1 cellular context compared by ENCODE assay signal in the genomic region with DNA sequence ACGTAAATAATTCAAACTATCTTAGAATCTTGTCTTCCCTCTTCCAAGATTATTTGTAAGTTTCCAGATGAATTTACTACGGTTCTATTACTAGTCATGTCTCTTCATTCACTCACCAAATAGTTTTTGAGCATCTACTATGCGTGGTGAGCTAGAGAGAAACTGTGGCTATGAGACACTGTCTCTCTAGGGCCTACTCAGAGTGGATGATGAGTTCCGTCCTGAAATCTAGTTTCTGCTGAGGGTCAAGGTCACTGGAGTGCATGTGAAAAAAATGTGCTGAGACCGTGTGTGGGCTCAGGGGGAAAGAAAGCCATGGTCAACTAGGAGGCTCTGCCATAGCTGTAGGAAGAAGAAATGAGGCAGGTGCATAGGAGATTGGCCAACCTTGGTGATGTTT.
TF ChIP-seq lines count a peak whose summit lies in the region.

No MANE protein-coding gene starts in this region.

TF ChIP-seq in GM23338, 12 proteins besides CTCF, POLR2A, EP300 and RAD21 (continued from another document):
- TF ChIP-seq, protein P1, sequence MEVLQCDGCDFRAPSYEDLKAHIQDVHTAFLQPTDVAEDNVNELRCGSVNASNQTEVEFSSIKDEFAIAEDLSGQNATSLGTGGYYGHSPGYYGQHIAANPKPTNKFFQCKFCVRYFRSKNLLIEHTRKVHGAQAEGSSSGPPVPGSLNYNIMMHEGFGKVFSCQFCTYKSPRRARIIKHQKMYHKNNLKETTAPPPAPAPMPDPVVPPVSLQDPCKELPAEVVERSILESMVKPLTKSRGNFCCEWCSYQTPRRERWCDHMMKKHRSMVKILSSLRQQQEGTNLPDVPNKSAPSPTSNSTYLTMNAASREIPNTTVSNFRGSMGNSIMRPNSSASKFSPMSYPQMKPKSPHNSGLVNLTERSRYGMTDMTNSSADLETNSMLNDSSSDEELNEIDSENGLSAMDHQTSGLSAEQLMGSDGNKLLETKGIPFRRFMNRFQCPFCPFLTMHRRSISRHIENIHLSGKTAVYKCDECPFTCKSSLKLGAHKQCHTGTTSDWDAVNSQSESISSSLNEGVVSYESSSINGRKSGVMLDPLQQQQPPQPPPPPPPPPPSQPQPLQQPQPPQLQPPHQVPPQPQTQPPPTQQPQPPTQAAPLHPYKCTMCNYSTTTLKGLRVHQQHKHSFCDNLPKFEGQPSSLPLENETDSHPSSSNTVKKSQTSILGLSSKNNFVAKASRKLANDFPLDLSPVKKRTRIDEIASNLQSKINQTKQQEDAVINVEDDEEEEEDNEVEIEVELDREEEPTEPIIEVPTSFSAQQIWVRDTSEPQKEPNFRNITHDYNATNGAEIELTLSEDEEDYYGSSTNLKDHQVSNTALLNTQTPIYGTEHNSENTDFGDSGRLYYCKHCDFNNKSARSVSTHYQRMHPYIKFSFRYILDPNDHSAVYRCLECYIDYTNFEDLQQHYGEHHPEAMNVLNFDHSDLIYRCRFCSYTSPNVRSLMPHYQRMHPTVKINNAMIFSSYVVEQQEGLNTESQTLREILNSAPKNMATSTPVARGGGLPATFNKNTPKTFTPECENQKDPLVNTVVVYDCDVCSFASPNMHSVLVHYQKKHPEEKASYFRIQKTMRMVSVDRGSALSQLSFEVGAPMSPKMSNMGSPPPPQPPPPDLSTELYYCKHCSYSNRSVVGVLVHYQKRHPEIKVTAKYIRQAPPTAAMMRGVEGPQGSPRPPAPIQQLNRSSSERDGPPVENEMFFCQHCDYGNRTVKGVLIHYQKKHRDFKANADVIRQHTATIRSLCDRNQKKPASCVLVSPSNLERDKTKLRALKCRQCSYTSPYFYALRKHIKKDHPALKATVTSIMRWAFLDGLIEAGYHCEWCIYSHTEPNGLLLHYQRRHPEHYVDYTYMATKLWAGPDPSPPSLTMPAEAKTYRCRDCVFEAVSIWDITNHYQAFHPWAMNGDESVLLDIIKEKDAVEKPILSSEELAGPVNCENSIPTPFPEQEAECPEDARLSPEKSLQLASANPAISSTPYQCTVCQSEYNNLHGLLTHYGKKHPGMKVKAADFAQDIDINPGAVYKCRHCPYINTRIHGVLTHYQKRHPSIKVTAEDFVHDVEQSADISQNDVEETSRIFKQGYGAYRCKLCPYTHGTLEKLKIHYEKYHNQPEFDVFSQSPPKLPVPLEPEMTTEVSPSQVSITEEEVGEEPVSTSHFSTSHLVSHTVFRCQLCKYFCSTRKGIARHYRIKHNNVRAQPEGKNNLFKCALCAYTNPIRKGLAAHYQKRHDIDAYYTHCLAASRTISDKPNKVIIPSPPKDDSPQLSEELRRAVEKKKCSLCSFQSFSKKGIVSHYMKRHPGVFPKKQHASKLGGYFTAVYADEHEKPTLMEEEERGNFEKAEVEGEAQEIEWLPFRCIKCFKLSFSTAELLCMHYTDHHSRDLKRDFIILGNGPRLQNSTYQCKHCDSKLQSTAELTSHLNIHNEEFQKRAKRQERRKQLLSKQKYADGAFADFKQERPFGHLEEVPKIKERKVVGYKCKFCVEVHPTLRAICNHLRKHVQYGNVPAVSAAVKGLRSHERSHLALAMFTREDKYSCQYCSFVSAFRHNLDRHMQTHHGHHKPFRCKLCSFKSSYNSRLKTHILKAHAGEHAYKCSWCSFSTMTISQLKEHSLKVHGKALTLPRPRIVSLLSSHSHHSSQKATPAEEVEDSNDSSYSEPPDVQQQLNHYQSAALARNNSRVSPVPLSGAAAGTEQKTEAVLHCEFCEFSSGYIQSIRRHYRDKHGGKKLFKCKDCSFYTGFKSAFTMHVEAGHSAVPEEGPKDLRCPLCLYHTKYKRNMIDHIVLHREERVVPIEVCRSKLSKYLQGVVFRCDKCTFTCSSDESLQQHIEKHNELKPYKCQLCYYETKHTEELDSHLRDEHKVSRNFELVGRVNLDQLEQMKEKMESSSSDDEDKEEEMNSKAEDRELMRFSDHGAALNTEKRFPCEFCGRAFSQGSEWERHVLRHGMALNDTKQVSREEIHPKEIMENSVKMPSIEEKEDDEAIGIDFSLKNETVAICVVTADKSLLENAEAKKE (CRISPR knock-in tag; IDR thresholded peaks at IDR 0.05): no peak
- TF ChIP-seq JUNB (IDR thresholded peaks at IDR 0.05; ENCODE audit: unreplicated experiment) (no peak), EZH2 (IDR thresholded peaks at IDR 0.05; ENCODE audit: low read depth, unreplicated experiment) (no peak), ZNF114 (CRISPR knock-in tag; IDR thresholded peaks at IDR 0.05) (no peak), NANOG (IDR thresholded peaks at IDR 0.05; ENCODE audit: borderline replicate concordance) (no peak), CREB1 (CRISPR knock-in tag; IDR thresholded peaks at IDR 0.05; ENCODE audit: low read depth) (no peak)
- TF ChIP-seq, protein P2, sequence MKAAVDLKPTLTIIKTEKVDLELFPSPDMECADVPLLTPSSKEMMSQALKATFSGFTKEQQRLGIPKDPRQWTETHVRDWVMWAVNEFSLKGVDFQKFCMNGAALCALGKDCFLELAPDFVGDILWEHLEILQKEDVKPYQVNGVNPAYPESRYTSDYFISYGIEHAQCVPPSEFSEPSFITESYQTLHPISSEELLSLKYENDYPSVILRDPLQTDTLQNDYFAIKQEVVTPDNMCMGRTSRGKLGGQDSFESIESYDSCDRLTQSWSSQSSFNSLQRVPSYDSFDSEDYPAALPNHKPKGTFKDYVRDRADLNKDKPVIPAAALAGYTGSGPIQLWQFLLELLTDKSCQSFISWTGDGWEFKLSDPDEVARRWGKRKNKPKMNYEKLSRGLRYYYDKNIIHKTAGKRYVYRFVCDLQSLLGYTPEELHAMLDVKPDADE (IDR thresholded peaks at IDR 0.05): no peak
- TF ChIP-seq, protein P3, sequence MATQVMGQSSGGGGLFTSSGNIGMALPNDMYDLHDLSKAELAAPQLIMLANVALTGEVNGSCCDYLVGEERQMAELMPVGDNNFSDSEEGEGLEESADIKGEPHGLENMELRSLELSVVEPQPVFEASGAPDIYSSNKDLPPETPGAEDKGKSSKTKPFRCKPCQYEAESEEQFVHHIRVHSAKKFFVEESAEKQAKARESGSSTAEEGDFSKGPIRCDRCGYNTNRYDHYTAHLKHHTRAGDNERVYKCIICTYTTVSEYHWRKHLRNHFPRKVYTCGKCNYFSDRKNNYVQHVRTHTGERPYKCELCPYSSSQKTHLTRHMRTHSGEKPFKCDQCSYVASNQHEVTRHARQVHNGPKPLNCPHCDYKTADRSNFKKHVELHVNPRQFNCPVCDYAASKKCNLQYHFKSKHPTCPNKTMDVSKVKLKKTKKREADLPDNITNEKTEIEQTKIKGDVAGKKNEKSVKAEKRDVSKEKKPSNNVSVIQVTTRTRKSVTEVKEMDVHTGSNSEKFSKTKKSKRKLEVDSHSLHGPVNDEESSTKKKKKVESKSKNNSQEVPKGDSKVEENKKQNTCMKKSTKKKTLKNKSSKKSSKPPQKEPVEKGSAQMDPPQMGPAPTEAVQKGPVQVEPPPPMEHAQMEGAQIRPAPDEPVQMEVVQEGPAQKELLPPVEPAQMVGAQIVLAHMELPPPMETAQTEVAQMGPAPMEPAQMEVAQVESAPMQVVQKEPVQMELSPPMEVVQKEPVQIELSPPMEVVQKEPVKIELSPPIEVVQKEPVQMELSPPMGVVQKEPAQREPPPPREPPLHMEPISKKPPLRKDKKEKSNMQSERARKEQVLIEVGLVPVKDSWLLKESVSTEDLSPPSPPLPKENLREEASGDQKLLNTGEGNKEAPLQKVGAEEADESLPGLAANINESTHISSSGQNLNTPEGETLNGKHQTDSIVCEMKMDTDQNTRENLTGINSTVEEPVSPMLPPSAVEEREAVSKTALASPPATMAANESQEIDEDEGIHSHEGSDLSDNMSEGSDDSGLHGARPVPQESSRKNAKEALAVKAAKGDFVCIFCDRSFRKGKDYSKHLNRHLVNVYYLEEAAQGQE (IDR thresholded peaks at IDR 0.05; ENCODE audit: unreplicated experiment): no peak
